1 cellular context compared by ENCODE assay signal in genomic region chr5:33400675-33401074, GRCh38.
TF ChIP-seq lines count a peak whose summit lies in the region.

No MANE protein-coding gene starts in this region.

TF ChIP-seq in GM12878, 131 proteins besides CTCF, POLR2A, EP300 and RAD21:
- TF ChIP-seq SPI1 (IDR thresholded peaks at IDR 0.05; ENCODE audit: borderline replicate concordance, insufficient read depth, low read depth, low read length) (peak; percentile 88), MEF2B (IDR thresholded peaks at IDR 0.05; ENCODE audit: partially characterized antibody, poor library complexity, severe bottlenecking) (peak; percentile 62)
- TF ChIP-seq, protein P1, sequence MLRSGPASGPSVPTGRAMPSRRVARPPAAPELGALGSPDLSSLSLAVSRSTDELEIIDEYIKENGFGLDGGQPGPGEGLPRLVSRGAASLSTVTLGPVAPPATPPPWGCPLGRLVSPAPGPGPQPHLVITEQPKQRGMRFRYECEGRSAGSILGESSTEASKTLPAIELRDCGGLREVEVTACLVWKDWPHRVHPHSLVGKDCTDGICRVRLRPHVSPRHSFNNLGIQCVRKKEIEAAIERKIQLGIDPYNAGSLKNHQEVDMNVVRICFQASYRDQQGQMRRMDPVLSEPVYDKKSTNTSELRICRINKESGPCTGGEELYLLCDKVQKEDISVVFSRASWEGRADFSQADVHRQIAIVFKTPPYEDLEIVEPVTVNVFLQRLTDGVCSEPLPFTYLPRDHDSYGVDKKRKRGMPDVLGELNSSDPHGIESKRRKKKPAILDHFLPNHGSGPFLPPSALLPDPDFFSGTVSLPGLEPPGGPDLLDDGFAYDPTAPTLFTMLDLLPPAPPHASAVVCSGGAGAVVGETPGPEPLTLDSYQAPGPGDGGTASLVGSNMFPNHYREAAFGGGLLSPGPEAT (IDR thresholded peaks at IDR 0.05; ENCODE audit: low read depth): no peak
